8 cellular contexts compared by ENCODE assay signal in the genomic region with DNA sequence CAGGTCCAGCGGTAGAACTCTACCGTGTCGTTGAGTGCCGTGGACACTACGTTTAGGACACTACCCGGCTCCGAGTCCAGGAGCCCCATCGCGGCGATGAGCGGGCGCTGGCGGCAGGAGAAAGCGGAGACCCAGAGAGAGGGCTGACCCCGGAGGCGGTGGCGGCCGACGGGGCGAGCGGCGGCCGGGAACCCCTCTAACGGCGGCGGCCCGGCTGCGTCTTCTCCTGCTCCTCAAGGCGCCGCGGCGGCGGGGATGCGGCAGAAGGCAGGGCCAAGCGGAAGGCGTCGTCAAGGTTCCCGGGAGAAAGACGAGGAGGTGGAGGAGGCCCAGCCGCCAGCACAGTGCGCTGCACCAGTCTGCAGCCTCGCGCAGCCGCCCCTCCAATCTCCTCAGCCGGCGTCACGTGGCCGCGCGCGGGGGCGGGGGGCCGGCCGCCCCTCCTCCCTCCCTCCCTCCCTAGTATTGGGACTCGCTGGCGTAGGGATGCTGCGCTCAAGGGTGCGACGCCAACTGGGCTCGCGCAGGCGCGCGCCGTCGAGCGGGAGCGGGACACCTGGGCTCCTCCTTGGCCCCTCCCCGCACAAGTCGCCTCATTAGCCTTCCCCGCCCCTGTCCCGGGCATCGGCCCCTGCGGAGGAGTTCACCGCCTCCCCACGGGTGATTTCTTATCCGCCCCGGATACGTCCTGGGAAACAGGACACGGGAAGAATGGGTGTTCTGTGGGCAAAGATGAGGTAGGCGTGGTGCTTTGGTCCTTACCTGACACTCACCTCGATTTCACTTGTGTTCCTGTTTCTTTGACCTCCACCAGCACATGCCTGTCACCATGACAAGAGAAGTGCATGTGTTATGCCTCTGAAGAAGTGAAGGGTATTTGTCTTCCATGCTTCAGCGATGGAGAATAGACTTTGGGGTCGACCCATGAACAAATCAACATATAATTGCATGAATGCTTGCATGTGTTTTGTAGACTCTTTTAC. TPM values are rescaled to one million over a fixed set of nuclear protein-coding genes. Genes with fewer than 3 reads are reported as not detected.
A peak's percentile ranks its signal among the peaks of the same experiment; 100 is the strongest.
DNase-seq lines count a peak whose midpoint lies in the region; ATAC-seq and TF ChIP-seq lines count a peak whose summit lies in the region.

A gene (minus strand): TSS at position 363 of the 983 bp plus-strand sequence. CDS start 274 bp downstream, at position 89.

- RAD21 ChIA-PET in HCT116 (lab: Charles Lee; ENCODE audit: low non-redundant PET in 1 of 2, low total read pairs in 2 of 2, uncharacterized antibody in 2 of 2, unreplicated experiment in 2 of 2): no interaction called here

- H3K9me3 ChIP-seq in HCT116 (ENCODE audit: control insufficient read depth in 1 of 2, insufficient read depth in 1 of 2, low read depth in 1 of 2, low read length in 2 of 2): no peaks in the 10 kb centered on the region

- DNase-seq in DMS153 (lab: John Stamatoyannopoulos, UW) (peak; percentile 90), HCT116 (ENCODE audit: low read depth, low spot score) (no peak), NCI-H1694 treated with DMSO at 0.1 percent for 48 hours (lab: John Stamatoyannopoulos, UW) (peak; percentile 75), activated B cell treated with CpG ODN at 0.5 μM for 24 hours (peak; percentile 16), cerebellar nuclear complex (lab: John Stamatoyannopoulos, UW) (peak; percentile 53 to 62), kidney epithelial cell (ENCODE audit: low read depth) (peak; percentile 21)
- DNase-seq in stimulated activated CD4-positive, alpha-beta T cell treated with anti-CD3 and anti-CD28 coated beads, Interleukin-12 subunit alpha, Interleukin-12 subunit beta, amount 100 ng/mL, for 48 hours (ENCODE audit: low read depth in 2 of 3, low spot score in 1 of 3): peak; percentile 26 to 48 (median 31)

- H3K4me1 Mint-ChIP-seq in activated B cell treated with CpG ODN at 0.5 μM for 24 hours: peaks cover 19% of the 10 kb centered on the region

- H3K9ac ChIP-seq in HCT116 (ENCODE audit: low read length): no peak within 1 kb of the TSS

- no peak within 1 kb of the TSS for H3K27ac ChIP-seq in HCT116 (ENCODE audit: low read depth, low read length)

- no peaks in the 10 kb centered on the region for H3K9me2 ChIP-seq in HCT116 (ENCODE audit: insufficient read depth)

- no peaks in the 10 kb centered on the region for H3K9me3 Mint-ChIP-seq in activated B cell treated with CpG ODN at 0.5 μM for 24 hours

- H3K4me3 Mint-ChIP-seq in activated B cell treated with CpG ODN at 0.5 μM for 24 hours: peak within 1 kb of the TSS; percentile 80

- no peak for TF ChIP-seq POLR2A in HCT116 (IDR thresholded peaks at IDR 0.05; ENCODE audit: borderline replicate concordance, extremely low read depth, insufficient read depth, insufficient read length)

- POLR2A ChIA-PET in HCT116 (lab: Charles Lee): no interaction called here
- POLR2A ChIA-PET in activated B cell treated with CpG ODN at 0.5 μM for 24 hours (lab: Charles Lee): no interaction called here

- H3K4me3 ChIP-seq in HCT116 (replicated peaks in 1 of 2; ENCODE audit: low read depth in 1 of 2, low read length in 2 of 2): no peak within 1 kb of the TSS
- H3K4me3 ChIP-seq in kidney epithelial cell (ENCODE audit: low read depth, low read length): peak within 1 kb of the TSS; percentile 54

- peaks cover 47% of the 10 kb centered on the region for H3K27me3 Mint-ChIP-seq in activated B cell treated with CpG ODN at 0.5 μM for 24 hours

- ATAC-seq in HCT116: no peak
- ATAC-seq in activated B cell treated with CpG ODN at 0.5 μM for 24 hours (ENCODE audit: low read depth): peak; percentile 57
- no peak for ATAC-seq in HG03196 (IDR thresholded peaks at IDR 0.05; ENCODE audit: unreplicated experiment)

- H3K4me2 ChIP-seq in HCT116 (ENCODE audit: low read length): no peak within 1 kb of the TSS

- BruUV-seq in HCT116 (replicated peaks; lab: Mats Ljungman, UMichigan): no TSS peak

- no peaks in the 10 kb centered on the region for H3K27me3 ChIP-seq in HCT116 (ENCODE audit: insufficient read depth, low read length)
- no peaks in the 10 kb centered on the region for H3K27me3 ChIP-seq in kidney epithelial cell (ENCODE audit: control insufficient read depth, insufficient read depth, low read length)

- H3K36me3 ChIP-seq in HCT116 (ENCODE audit: control insufficient read depth in 1 of 2, insufficient read depth in 2 of 2, low read length in 2 of 2): no peaks in the 10 kb centered on the region
- H3K36me3 ChIP-seq in kidney epithelial cell (ENCODE audit: control insufficient read depth, insufficient read depth, low read length): no peaks in the 10 kb centered on the region

- no peaks in the 10 kb centered on the region for H3K36me3 Mint-ChIP-seq in activated B cell treated with CpG ODN at 0.5 μM for 24 hours (ENCODE audit: low read depth)

- no peaks in the 10 kb centered on the region for H4K20me1 ChIP-seq in HCT116 (ENCODE audit: insufficient read depth)

- intact Hi-C loops in HCT116 (cut with micrococcal nuclease) (no loop called here), activated B cell treated with CpG ODN at 0.5 μM for 24 hours (cut with micrococcal nuclease) (loop anchor here (2.0 to 10.0 kb wide), 2 partner anchors 57 to 1807 kb away; a partner anchor contains a TSS)

- H2AFZ ChIP-seq in HCT116 (ENCODE audit: low read depth, low read length, poor library complexity, severe bottlenecking): peak within 1 kb of the TSS; percentile 4

- no peaks in the 10 kb centered on the region for H3K79me2 ChIP-seq in HCT116 (ENCODE audit: insufficient read depth, low read length)

- H3K4me1 ChIP-seq in HCT116 (ENCODE audit: control insufficient read depth in 1 of 2, insufficient read depth in 2 of 2, low read length in 2 of 2): no peaks in the 10 kb centered on the region

- CTCF ChIA-PET in HCT116 (lab: Charles Lee): no interaction called here
- CTCF ChIA-PET in activated B cell treated with CpG ODN at 0.5 μM for 24 hours (lab: Charles Lee): no interaction called here

- TF ChIP-seq RAD21 in HCT116 (IDR thresholded peaks at IDR 0.05; ENCODE audit: low read depth): no peak

- no peak within 1 kb of the TSS for H3K27ac Mint-ChIP-seq in activated B cell treated with CpG ODN at 0.5 μM for 24 hours

- TF ChIP-seq CTCF in HCT116 (IDR thresholded peaks at IDR 0.05 in 2 of 3, conservative IDR thresholded peaks at IDR 0.05 in 1 of 3; ENCODE audit: borderline replicate concordance in 1 of 3, insufficient read depth in 1 of 3, low read depth in 2 of 3, low read length in 2 of 3) (no peak), activated B cell treated with CpG ODN at 0.5 μM for 24 hours (IDR thresholded peaks at IDR 0.05) (no peak), kidney epithelial cell (IDR thresholded peaks at IDR 0.05; ENCODE audit: insufficient read depth, low read length, poor library complexity, severe bottlenecking) (no peak)

TF ChIP-seq in HCT116, 20 proteins besides CTCF, POLR2A, EP300 and RAD21:
- no peak for TF ChIP-seq EZH2 (IDR thresholded peaks at IDR 0.05)
- TF ChIP-seq EGR1 (IDR thresholded peaks at IDR 0.05; ENCODE audit: low read depth): no peak
- TF ChIP-seq, protein P1, sequence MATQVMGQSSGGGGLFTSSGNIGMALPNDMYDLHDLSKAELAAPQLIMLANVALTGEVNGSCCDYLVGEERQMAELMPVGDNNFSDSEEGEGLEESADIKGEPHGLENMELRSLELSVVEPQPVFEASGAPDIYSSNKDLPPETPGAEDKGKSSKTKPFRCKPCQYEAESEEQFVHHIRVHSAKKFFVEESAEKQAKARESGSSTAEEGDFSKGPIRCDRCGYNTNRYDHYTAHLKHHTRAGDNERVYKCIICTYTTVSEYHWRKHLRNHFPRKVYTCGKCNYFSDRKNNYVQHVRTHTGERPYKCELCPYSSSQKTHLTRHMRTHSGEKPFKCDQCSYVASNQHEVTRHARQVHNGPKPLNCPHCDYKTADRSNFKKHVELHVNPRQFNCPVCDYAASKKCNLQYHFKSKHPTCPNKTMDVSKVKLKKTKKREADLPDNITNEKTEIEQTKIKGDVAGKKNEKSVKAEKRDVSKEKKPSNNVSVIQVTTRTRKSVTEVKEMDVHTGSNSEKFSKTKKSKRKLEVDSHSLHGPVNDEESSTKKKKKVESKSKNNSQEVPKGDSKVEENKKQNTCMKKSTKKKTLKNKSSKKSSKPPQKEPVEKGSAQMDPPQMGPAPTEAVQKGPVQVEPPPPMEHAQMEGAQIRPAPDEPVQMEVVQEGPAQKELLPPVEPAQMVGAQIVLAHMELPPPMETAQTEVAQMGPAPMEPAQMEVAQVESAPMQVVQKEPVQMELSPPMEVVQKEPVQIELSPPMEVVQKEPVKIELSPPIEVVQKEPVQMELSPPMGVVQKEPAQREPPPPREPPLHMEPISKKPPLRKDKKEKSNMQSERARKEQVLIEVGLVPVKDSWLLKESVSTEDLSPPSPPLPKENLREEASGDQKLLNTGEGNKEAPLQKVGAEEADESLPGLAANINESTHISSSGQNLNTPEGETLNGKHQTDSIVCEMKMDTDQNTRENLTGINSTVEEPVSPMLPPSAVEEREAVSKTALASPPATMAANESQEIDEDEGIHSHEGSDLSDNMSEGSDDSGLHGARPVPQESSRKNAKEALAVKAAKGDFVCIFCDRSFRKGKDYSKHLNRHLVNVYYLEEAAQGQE (IDR thresholded peaks at IDR 0.05; ENCODE audit: low read depth): no peak
- no peak for TF ChIP-seq SP1 (IDR thresholded peaks at IDR 0.05; ENCODE audit: low read depth)
- TF ChIP-seq ELF1 (IDR thresholded peaks at IDR 0.05; ENCODE audit: borderline replicate concordance, low read depth): no peak
TF ChIP-seq in HCT116: peak in this region for 0.

RNA-seq across cellular contexts. Expression of the gene that starts here (rescaled TPM):
- not detected for total RNA-seq in HCT116 (2021; ENCODE audit: unreplicated experiment)
- not detected in 2 replicates for polyA plus RNA-seq in HCT116 (2012)
- not detected in 2 replicates for total RNA-seq in activated B cell treated with CpG ODN at 0.5 μM for 24 hours
- 2.8 and 3.3 TPM in 2 replicates for total RNA-seq in kidney epithelial cell

Comparison
In these comparisons a context has a peak if more than half of its experiments do, and no peak if none do; other contexts are left out.
1. Peak in DNase-seq and ATAC-seq in activated B cell treated with CpG ODN at 0.5 μM for 24 hours; RNA of the gene not detected or under 1 TPM.